32 cellular contexts compared by ENCODE assay signal in genomic region chr17:3411070-3411469, GRCh38. TPM values are rescaled to one million over a fixed set of nuclear protein-coding genes. Genes with fewer than 3 reads are reported as not detected.
"Had no signal": no experiment of that assay in that cellular context is flagged by ENCODE, and none has a peak within 500 bp of the region (broad histone marks: within the 10 kb centered on the region; RNA-seq: fewer than 3 reads in every experiment).

TSS of gene OR3A3 (plus strand) at chr17:3411370.

- ATAC-seq: naive thymus-derived CD4-positive, alpha-beta T cell; psoas muscle; right cardiac atrium; right lobe of liver; stimulated activated naive B cell treated with anti-CD40 and anti-IgM and Interleukin-4, amounts not matched to agents 10 μg/mL and 1 μg/mL and 100 μg/mL, for 72 hours had no signal

- H3K27me3 Mint-ChIP-seq: progenitor cell of endocrine pancreas had no signal

- H3K4me1 Mint-ChIP-seq: nephron, neural progenitor cell had no signal

- DNase-seq: naive thymus-derived CD4-positive, alpha-beta T cell; occipital lobe; ovary; posterior cingulate gyrus; psoas muscle; right cardiac atrium; right lobe of liver; sigmoid colon; small intestine; stimulated activated CD4-positive, alpha-beta T cell treated with anti-CD3 and anti-CD28 coated beads, Interleukin-15, amount 100 ng/mL, for 24 hours; stimulated activated CD4-positive, alpha-beta T cell treated with anti-CD3 and anti-CD28 coated beads, Interleukin-2, amount 100 ng/mL, for 24 hours; stimulated activated CD4-positive, alpha-beta T cell treated with anti-CD3 and anti-CD28 coated beads, Interleukin-2, amount 100 ng/mL, for 48 hours; stimulated activated CD4-positive, alpha-beta T cell treated with anti-CD3 and anti-CD28 coated beads, Interleukin-4, amount 100 ng/mL, for 24 hours; stimulated activated naive B cell treated with anti-CD40 and anti-IgM and Interleukin-4, amounts not matched to agents 10 μg/mL and 1 μg/mL and 100 μg/mL, for 72 hours; stimulated activated naive CD4-positive, alpha-beta T cell treated with Interleukin-2 at 50 U/mL for 16 hours; stomach; thyroid gland; trophoblast cell; upper lobe of left lung had no signal

- H3K36me3 Mint-ChIP-seq: neural progenitor cell; stimulated activated effector memory CD8-positive, alpha-beta T cell treated with anti-CD3 and anti-CD28 coated beads, Interleukin-12 subunit alpha, Interleukin-12 subunit beta, amount 100 ng/mL, for 72 hours had no signal

- H3K9me3 ChIP-seq: ovary, right lobe of liver, sigmoid colon, thyroid gland, vagina had no signal

- H3K27ac Mint-ChIP-seq: naive thymus-derived CD4-positive, alpha-beta T cell; nephron; neural progenitor cell; progenitor cell of endocrine pancreas; stimulated activated effector memory CD8-positive, alpha-beta T cell treated with anti-CD3 and anti-CD28 coated beads, Interleukin-12 subunit alpha, Interleukin-12 subunit beta, amount 100 ng/mL, for 72 hours; stimulated activated naive B cell treated with anti-CD40 and anti-IgM and Interleukin-4, amounts not matched to agents 10 μg/mL and 1 μg/mL and 100 μg/mL, for 72 hours; stimulated activated naive CD8-positive, alpha-beta T cell treated with anti-CD3 and anti-CD28 coated beads, Interleukin-15, Interleukin-2, amounts not matched to agents 100 ng/mL and 50 ng/mL, for 24 hours had no signal

- H3K4me3 ChIP-seq: neural progenitor cell, ovary, psoas muscle, right lobe of liver, sigmoid colon, stomach, thoracic aorta, thyroid gland, tibial nerve, upper lobe of left lung, vagina had no signal

- H3K4me3 Mint-ChIP-seq: naive thymus-derived CD4-positive, alpha-beta T cell; nephron; neural progenitor cell; stimulated activated effector memory CD8-positive, alpha-beta T cell treated with anti-CD3 and anti-CD28 coated beads, Interleukin-12 subunit alpha, Interleukin-12 subunit beta, amount 100 ng/mL, for 72 hours; stimulated activated naive B cell treated with anti-CD40 and anti-IgM and Interleukin-4, amounts not matched to agents 10 μg/mL and 1 μg/mL and 100 μg/mL, for 72 hours; stimulated activated naive CD8-positive, alpha-beta T cell treated with anti-CD3 and anti-CD28 coated beads, Interleukin-15, Interleukin-2, amounts not matched to agents 100 ng/mL and 50 ng/mL, for 24 hours had no signal

RNA-seq across cellular contexts. Expression of gene OR3A3, which starts in this region (rescaled TPM):
- total RNA-seq: naive thymus-derived CD4-positive, alpha-beta T cell; occipital lobe; osteoblast; ovary; progenitor cell of endocrine pancreas; psoas muscle; right cardiac atrium; right lobe of liver; sigmoid colon; skeletal muscle tissue; stomach; subcutaneous adipose tissue; temporal lobe; thoracic aorta; thyroid gland; tibial nerve; upper lobe of left lung; ureter; vagina had no signal
